26 cellular contexts compared by ENCODE assay signal in the genomic region with DNA sequence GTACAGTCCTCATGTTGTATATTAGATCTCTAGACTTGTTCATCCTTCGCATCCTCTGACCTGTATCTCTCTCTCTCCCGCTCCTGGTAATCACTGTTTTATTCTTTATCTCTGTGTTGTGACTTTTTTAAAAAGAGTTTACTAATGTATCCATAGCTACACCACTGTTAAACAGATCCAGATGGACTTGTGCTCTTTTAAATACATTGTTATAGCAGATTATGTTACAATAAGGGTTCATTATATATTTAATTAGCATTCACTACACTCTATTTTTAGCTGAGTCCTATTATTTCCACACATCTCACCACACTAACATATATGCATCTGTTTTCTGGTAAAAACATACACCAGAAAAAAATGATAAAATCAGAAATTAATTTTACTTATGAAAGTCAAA.
"Had no signal": no experiment of that assay in that cellular context is flagged by ENCODE, and none has a peak within 500 bp of the region (broad histone marks: within the 10 kb centered on the region; RNA-seq: fewer than 3 reads in every experiment).

No MANE protein-coding gene starts in this region.

- H3K27me3 ChIP-seq: neutrophil, pancreas, right lobe of liver, sigmoid colon, stomach, thyroid gland, tibial nerve, upper lobe of left lung, vagina had no signal

- H3K4me1 Mint-ChIP-seq: neural crest cell; stimulated activated effector memory CD8-positive, alpha-beta T cell treated with anti-CD3 and anti-CD28 coated beads, Interleukin-12 subunit alpha, Interleukin-12 subunit beta, amount 100 ng/mL, for 72 hours; stimulated activated naive B cell treated with anti-CD40 and anti-IgM and Interleukin-4, amounts not matched to agents 10 μg/mL and 1 μg/mL and 100 μg/mL, for 72 hours had no signal

- H3K4me3 Mint-ChIP-seq: natural killer cell treated with Interleukin-12 subunit alpha and Interleukin-12 subunit beta and Interleukin-15 and Interleukin-18, amount 100 ng/mL, for 72 hours; nephron progenitor cell; neural crest cell; stimulated activated effector memory CD8-positive, alpha-beta T cell treated with anti-CD3 and anti-CD28 coated beads, Interleukin-12 subunit alpha, Interleukin-12 subunit beta, amount 100 ng/mL, for 72 hours; stimulated activated naive B cell treated with anti-CD40 and anti-IgM and Interleukin-4, amounts not matched to agents 10 μg/mL and 1 μg/mL and 100 μg/mL, for 72 hours; stimulated activated naive CD8-positive, alpha-beta T cell treated with anti-CD3 and anti-CD28 coated beads, Interleukin-15, Interleukin-2, amounts not matched to agents 100 ng/mL and 50 ng/mL, for 24 hours had no signal

- H3K27me3 Mint-ChIP-seq: stimulated activated naive B cell treated with anti-CD40 and anti-IgM and Interleukin-4, amounts not matched to agents 10 μg/mL and 1 μg/mL and 100 μg/mL, for 72 hours; stimulated activated naive CD8-positive, alpha-beta T cell treated with anti-CD3 and anti-CD28 coated beads, Interleukin-15, Interleukin-2, amounts not matched to agents 100 ng/mL and 50 ng/mL, for 24 hours had no signal

- H3K4me1 ChIP-seq: pancreas, prostate gland, right lobe of liver, sigmoid colon, stomach, thyroid gland, tibial nerve, upper lobe of left lung, vagina had no signal

- H3K36me3 Mint-ChIP-seq: natural killer cell treated with Interleukin-12 subunit alpha and Interleukin-12 subunit beta and Interleukin-15 and Interleukin-18, amount 100 ng/mL, for 72 hours; stimulated activated effector memory CD8-positive, alpha-beta T cell treated with anti-CD3 and anti-CD28 coated beads, Interleukin-12 subunit alpha, Interleukin-12 subunit beta, amount 100 ng/mL, for 72 hours; stimulated activated naive B cell treated with anti-CD40 and anti-IgM and Interleukin-4, amounts not matched to agents 10 μg/mL and 1 μg/mL and 100 μg/mL, for 72 hours had no signal

- DNase-seq: nephron progenitor cell; nucleus accumbens; pancreas; right cardiac atrium; right lobe of liver; sigmoid colon; small intestine; stimulated activated CD4-positive, alpha-beta T cell treated with anti-CD3 and anti-CD28 coated beads, Interleukin-15, amount 100 ng/mL, for 24 hours; stimulated activated CD4-positive, alpha-beta T cell treated with anti-CD3 and anti-CD28 coated beads, Interleukin-2, amount 100 ng/mL, for 24 hours; stimulated activated CD4-positive, alpha-beta T cell treated with anti-CD3 and anti-CD28 coated beads, Interleukin-2, amount 100 ng/mL, for 48 hours; stimulated activated CD4-positive, alpha-beta T cell treated with anti-CD3 and anti-CD28 coated beads, Interleukin-4, amount 100 ng/mL, for 24 hours; stimulated activated naive B cell treated with anti-CD40 and anti-IgM and Interleukin-4, amounts not matched to agents 10 μg/mL and 1 μg/mL and 100 μg/mL, for 72 hours; stimulated activated naive CD4-positive, alpha-beta T cell treated with Interleukin-2 at 50 U/mL for 16 hours; stomach; thyroid gland; trophoblast cell; upper lobe of left lung had no signal

- H3K36me3 ChIP-seq: neutrophil, pancreas, prostate gland, right lobe of liver, sigmoid colon, stomach, thoracic aorta, thyroid gland, tibial nerve, upper lobe of left lung, vagina had no signal

- H3K9me3 ChIP-seq: neutrophil, pancreas, prostate gland, right lobe of liver, sigmoid colon, stomach, thoracic aorta, thyroid gland, tibial nerve, upper lobe of left lung, vagina had no signal

- H3K9me3 Mint-ChIP-seq: natural killer cell treated with Interleukin-12 subunit alpha and Interleukin-12 subunit beta and Interleukin-15 and Interleukin-18, amount 100 ng/mL, for 72 hours; nephron progenitor cell; stimulated activated effector memory CD8-positive, alpha-beta T cell treated with anti-CD3 and anti-CD28 coated beads, Interleukin-12 subunit alpha, Interleukin-12 subunit beta, amount 100 ng/mL, for 72 hours; stimulated activated naive B cell treated with anti-CD40 and anti-IgM and Interleukin-4, amounts not matched to agents 10 μg/mL and 1 μg/mL and 100 μg/mL, for 72 hours; stimulated activated naive CD8-positive, alpha-beta T cell treated with anti-CD3 and anti-CD28 coated beads, Interleukin-15, Interleukin-2, amounts not matched to agents 100 ng/mL and 50 ng/mL, for 24 hours had no signal

- ATAC-seq: natural killer cell treated with Interleukin-12 subunit alpha and Interleukin-12 subunit beta and Interleukin-15 and Interleukin-18, amount 100 ng/mL, for 72 hours; pancreas; right cardiac atrium; right lobe of liver; stimulated activated effector memory CD8-positive, alpha-beta T cell treated with anti-CD3 and anti-CD28 coated beads, Interleukin-12 subunit alpha, Interleukin-12 subunit beta, amount 100 ng/mL, for 72 hours; stimulated activated naive B cell treated with anti-CD40 and anti-IgM and Interleukin-4, amounts not matched to agents 10 μg/mL and 1 μg/mL and 100 μg/mL, for 72 hours had no signal

- H3K4me3 ChIP-seq: pancreas, prostate gland, right lobe of liver, sigmoid colon, stomach, thoracic aorta, thyroid gland, tibial nerve, upper lobe of left lung, vagina had no signal

- H3K27ac ChIP-seq: neutrophil, pancreas, prostate gland, right lobe of liver, sigmoid colon, stomach, thoracic aorta, thyroid gland, tibial nerve, upper lobe of left lung, vagina had no signal

- H3K27ac Mint-ChIP-seq: natural killer cell treated with Interleukin-12 subunit alpha and Interleukin-12 subunit beta and Interleukin-15 and Interleukin-18, amount 100 ng/mL, for 72 hours; nephron progenitor cell; stimulated activated effector memory CD8-positive, alpha-beta T cell treated with anti-CD3 and anti-CD28 coated beads, Interleukin-12 subunit alpha, Interleukin-12 subunit beta, amount 100 ng/mL, for 72 hours; stimulated activated naive B cell treated with anti-CD40 and anti-IgM and Interleukin-4, amounts not matched to agents 10 μg/mL and 1 μg/mL and 100 μg/mL, for 72 hours; stimulated activated naive CD8-positive, alpha-beta T cell treated with anti-CD3 and anti-CD28 coated beads, Interleukin-15, Interleukin-2, amounts not matched to agents 100 ng/mL and 50 ng/mL, for 24 hours had no signal
